ENCODE assay signal across 8 cellular contexts in genomic region chr6:73285674-73286283, GRCh38. TPM values are rescaled to one million over a fixed set of nuclear protein-coding genes. Genes with fewer than 3 reads are reported as not detected.
DNase-seq lines count a peak whose midpoint lies in the region; ATAC-seq and TF ChIP-seq lines count a peak whose summit lies in the region.

No MANE protein-coding gene starts in this region.

- no peaks in the 10 kb centered on the region for H3K4me1 ChIP-seq in Peyer's patch

- TF ChIP-seq POLR2A in Peyer's patch (IDR thresholded peaks at IDR 0.05), result no peak

- no peak overlapping the region for H3K4me3 ChIP-seq in Peyer's patch

- ATAC-seq in left colon (peak; percentile 40), GM21447 (IDR thresholded peaks at IDR 0.05; ENCODE audit: unreplicated experiment) (no peak), GM18502 (IDR thresholded peaks at IDR 0.05; ENCODE audit: poor library complexity, unreplicated experiment) (no peak)

- no peaks in the 10 kb centered on the region for H3K9me3 ChIP-seq in Peyer's patch

- H3K36me3 ChIP-seq in Peyer's patch, result no peaks in the 10 kb centered on the region

- DNase-seq in CD1c-positive myeloid dendritic cell (ENCODE audit: extremely low spot score) (peak; percentile 34), HT1080 (ENCODE audit: low read depth) (peak; percentile 64), amniotic stem cell (lab: John Stamatoyannopoulos, UW) (peak; percentile 64), left colon (no peak), NCI-H2107 (lab: John Stamatoyannopoulos, UW) (no peak), Peyer's patch (no peak)

- TF ChIP-seq CTCF in Peyer's patch (IDR thresholded peaks at IDR 0.05), result peak in 3 of 6 experiments; percentile 26 to 41 (median 36)

- intact Hi-C loops in left colon (cut with DNase I, micrococcal nuclease), result no loop called here

- H3K27me3 ChIP-seq in Peyer's patch, result no peaks in the 10 kb centered on the region

- no peak overlapping the region for H3K27ac ChIP-seq in Peyer's patch

RNA-seq across cellular contexts. Expression of gene KHDC1, which starts 22.8 kb away (rescaled TPM):
- total RNA-seq in HT1080 (2014; rRNA removed; shearing (Covaris generic)), result 2.6 and 4.2 TPM in 2 replicates
- 4.6 and 6.3 TPM in 2 replicates for polyA plus RNA-seq in HT1080 (2015; cell fraction: cytosol; rRNA removed)
- polyA plus RNA-seq in HT1080 (2015; cell fraction: nucleus; rRNA removed), result 7.0 and 7.1 TPM in 2 replicates
- total RNA-seq in left colon (1 to 10 TPM; 1.0 to 1.2 TPM), Peyer's patch (1 to 10 TPM in 2 of 4 donors, under 1 TPM in 1, not detected in 1; 0.57 to 9.1 (median 1.3) TPM)

Comparison
In these comparisons a context has a peak if more than half of its experiments do, and no peak if none do; other contexts are left out.
1. DNase-seq: peak in CD1c-positive myeloid dendritic cell (single experiment), HT1080 (single experiment) and amniotic stem cell (single experiment); none in left colon (0 of 2), NCI-H2107 (single experiment) and Peyer's patch (0 of 3).